In genomic region chr11:133040289-133040893, GRCh38 we compare ENCODE assay signal across 16 cellular contexts.
A peak's percentile ranks its signal among the peaks of the same experiment; 100 is the strongest.
DNase-seq lines count a peak whose midpoint lies in the region; ATAC-seq and TF ChIP-seq lines count a peak whose summit lies in the region.
"Had no signal": no experiment of that assay in that cellular context is flagged by ENCODE, and none has a peak within 500 bp of the region (broad histone marks: within the 10 kb centered on the region; RNA-seq: fewer than 3 reads in every experiment).

No MANE protein-coding gene starts in this region.

- BruUV-seq in mammary epithelial cell (replicated peaks; lab: Mats Ljungman, UMichigan): no TSS peak
- no TSS peak for BruUV-seq in MCF 10A (replicated peaks; lab: Mats Ljungman, UMichigan)

- H3K36me3 Mint-ChIP-seq in MCF 10A (ENCODE audit: insufficient read depth, unreplicated experiment): no peaks in the 10 kb centered on the region
- H3K36me3 Mint-ChIP-seq in glutamatergic neuron (ENCODE audit: unreplicated experiment): no peaks in the 10 kb centered on the region
- H3K36me3 Mint-ChIP-seq: stimulated activated effector memory CD8-positive, alpha-beta T cell treated with anti-CD3 and anti-CD28 coated beads, Interleukin-12 subunit alpha, Interleukin-12 subunit beta, amount 100 ng/mL, for 72 hours had no signal

- H3K4me3 ChIP-seq in mammary epithelial cell (replicated peaks in 1 of 3; ENCODE audit: insufficient read depth in 1 of 3, low read depth in 2 of 3, low read length in 3 of 3): no peak overlapping the region
- no peak overlapping the region for H3K4me3 ChIP-seq in NT2/D1 (ENCODE audit: insufficient read length, low read depth)
- H3K4me3 ChIP-seq: colonic mucosa, Peyer's patch had no signal

- H3K27ac Mint-ChIP-seq in MCF 10A (ENCODE audit: low read depth, unreplicated experiment) (no peak overlapping the region), glutamatergic neuron (ENCODE audit: unreplicated experiment) (no peak overlapping the region)
- H3K27ac Mint-ChIP-seq: stimulated activated effector memory CD8-positive, alpha-beta T cell treated with anti-CD3 and anti-CD28 coated beads, Interleukin-12 subunit alpha, Interleukin-12 subunit beta, amount 100 ng/mL, for 72 hours had no signal

- H3K36me3 ChIP-seq in mammary epithelial cell (ENCODE audit: insufficient read depth, low read length) (no peaks in the 10 kb centered on the region), NT2/D1 (ENCODE audit: insufficient read depth, insufficient read length, low read length) (no peaks in the 10 kb centered on the region)
- H3K36me3 ChIP-seq: colonic mucosa, Peyer's patch had no signal

- H3K4me1 Mint-ChIP-seq in MCF 10A (ENCODE audit: insufficient read depth, unreplicated experiment): no peaks in the 10 kb centered on the region
- H3K4me1 Mint-ChIP-seq in glutamatergic neuron (ENCODE audit: low read depth, unreplicated experiment): peaks cover 33% of the 10 kb centered on the region
- H3K4me1 Mint-ChIP-seq: stimulated activated effector memory CD8-positive, alpha-beta T cell treated with anti-CD3 and anti-CD28 coated beads, Interleukin-12 subunit alpha, Interleukin-12 subunit beta, amount 100 ng/mL, for 72 hours had no signal

- H3K4me1 ChIP-seq in mammary epithelial cell (ENCODE audit: insufficient read depth, low read length) (peaks cover 23% of the 10 kb centered on the region), NT2/D1 (ENCODE audit: insufficient read depth, insufficient read length) (no peaks in the 10 kb centered on the region)
- H3K4me1 ChIP-seq: colonic mucosa, Peyer's patch had no signal

- DNase-seq in mammary epithelial cell (peak; percentile 40), MCF 10A (ENCODE audit: unreplicated experiment) (no peak), NT2/D1 (ENCODE audit: low read depth, low spot score) (peak; percentile 8), glutamatergic neuron (no peak), GM19238 (ENCODE audit: insufficient read length, low spot score) (no peak)
- no peak for DNase-seq in stimulated activated CD4-positive, alpha-beta T cell treated with anti-CD3 and anti-CD28 coated beads, Interleukin-15, amount 100 ng/mL, for 24 hours
- no peak for DNase-seq in stimulated activated CD4-positive, alpha-beta T cell treated with anti-CD3 and anti-CD28 coated beads, Interleukin-2, amount 100 ng/mL, for 24 hours
- DNase-seq: amygdala, colonic mucosa, erythroblast, NCI-H1694 treated with DMSO at 0.1 percent for 48 hours, nucleus accumbens, Peyer's patch, trophoblast cell had no signal

- no peaks in the 10 kb centered on the region for H4K20me1 ChIP-seq in mammary epithelial cell (ENCODE audit: insufficient read depth, low read length)

- H3K4me3 Mint-ChIP-seq in MCF 10A (ENCODE audit: unreplicated experiment): no peak overlapping the region
- peak overlapping the region; percentile 4 for H3K4me3 Mint-ChIP-seq in glutamatergic neuron (ENCODE audit: unreplicated experiment)
- H3K4me3 Mint-ChIP-seq: stimulated activated effector memory CD8-positive, alpha-beta T cell treated with anti-CD3 and anti-CD28 coated beads, Interleukin-12 subunit alpha, Interleukin-12 subunit beta, amount 100 ng/mL, for 72 hours had no signal

- dilution Hi-C loops in mammary epithelial cell (cut with HindIII; ENCODE audit: low sequenced_read_pairs): no loop called here

- H3K9me3 ChIP-seq in mammary epithelial cell (replicated peaks; ENCODE audit: insufficient read depth, low read length) (no peaks in the 10 kb centered on the region), NT2/D1 (ENCODE audit: insufficient read depth, low read length) (no peaks in the 10 kb centered on the region)
- H3K9me3 ChIP-seq: colonic mucosa, Peyer's patch had no signal

- CTCF ChIA-PET in mammary epithelial cell (lab: Charles Lee; ENCODE audit: low non-redundant PET) (no interaction called here), MCF 10A (lab: Yijun Ruan, JAX) (interaction anchor here (0.6 to 0.8 kb wide), 2 partner anchors 44 to 1235 kb away, joined by 3 to 4 read pairs; no protein-coding TSS in a partner anchor)

- H3K9ac ChIP-seq in mammary epithelial cell (ENCODE audit: insufficient read depth, low read length): no peak overlapping the region
- H3K9ac ChIP-seq in NT2/D1 (ENCODE audit: insufficient read length, low read depth): no peak overlapping the region

- TF ChIP-seq CTCF in mammary epithelial cell (conservative IDR thresholded peaks at IDR 0.05 in 1 of 2, IDR thresholded peaks at IDR 0.05 in 1 of 2; ENCODE audit: extremely low read depth in 1 of 2, insufficient read depth in 1 of 2, low read depth in 1 of 2, low read length in 2 of 2): no peak
- TF ChIP-seq CTCF in MCF 10A (IDR thresholded peaks at IDR 0.05; ENCODE audit: unreplicated experiment): no peak
- TF ChIP-seq CTCF in glutamatergic neuron (IDR thresholded peaks at IDR 0.05; ENCODE audit: partially characterized antibody, unreplicated experiment): no peak

- 11% methylated on average over 8 of the region's 8 CpGs for WGBS in mammary epithelial cell (ENCODE audit: low coverage, missing lambda C conversion rate)

- intact Hi-C loops in mammary epithelial cell (cut with micrococcal nuclease): no loop called here
- intact Hi-C loops in MCF 10A (cut with micrococcal nuclease): no loop called here

- H3K27me3 Mint-ChIP-seq in MCF 10A (ENCODE audit: insufficient read depth, unreplicated experiment) (no peaks in the 10 kb centered on the region), glutamatergic neuron (ENCODE audit: unreplicated experiment) (no peaks in the 10 kb centered on the region)

- H3K9me3 Mint-ChIP-seq in MCF 10A (ENCODE audit: unreplicated experiment): peaks cover 42% of the 10 kb centered on the region
- H3K9me3 Mint-ChIP-seq in glutamatergic neuron (ENCODE audit: unreplicated experiment): peaks cover 2% of the 10 kb centered on the region
- H3K9me3 Mint-ChIP-seq: stimulated activated effector memory CD8-positive, alpha-beta T cell treated with anti-CD3 and anti-CD28 coated beads, Interleukin-12 subunit alpha, Interleukin-12 subunit beta, amount 100 ng/mL, for 72 hours had no signal

- ATAC-seq in HG03139 (IDR thresholded peaks at IDR 0.05; ENCODE audit: unreplicated experiment): no peak
- ATAC-seq: stimulated activated effector memory CD8-positive, alpha-beta T cell treated with anti-CD3 and anti-CD28 coated beads, Interleukin-12 subunit alpha, Interleukin-12 subunit beta, amount 100 ng/mL, for 72 hours had no signal

- H3K27me3 ChIP-seq in mammary epithelial cell (ENCODE audit: insufficient read depth, low read length) (no peaks in the 10 kb centered on the region), NT2/D1 (ENCODE audit: insufficient read depth, insufficient read length) (no peaks in the 10 kb centered on the region)
- H3K27me3 ChIP-seq: colonic mucosa, Peyer's patch had no signal

- in situ Hi-C loops in mammary epithelial cell (cut with MboI; ENCODE audit: low sequenced_read_pairs in 2 of 2): no loop called here

- H3K79me2 ChIP-seq in mammary epithelial cell (ENCODE audit: insufficient read depth, low read length): no peaks in the 10 kb centered on the region

- POLR2A ChIA-PET in MCF 10A (lab: Yijun Ruan, JAX): no interaction called here

- H3K27ac ChIP-seq in mammary epithelial cell (ENCODE audit: insufficient read depth, low read depth, low read length): peak overlapping the region; percentile 32
- H3K27ac ChIP-seq: colonic mucosa, Peyer's patch had no signal

- peak overlapping the region; percentile 68 for H2AFZ ChIP-seq in mammary epithelial cell (ENCODE audit: low read depth, low read length)

- peak overlapping the region; percentile 21 for H3K4me2 ChIP-seq in mammary epithelial cell (ENCODE audit: insufficient read depth, low read depth, low read length)

Comparison
In these comparisons a context has a peak if more than half of its experiments do, and no peak if none do; other contexts are left out.
1. DNase-seq: peak in mammary epithelial cell (single experiment) and NT2/D1 (single experiment); none in MCF 10A (single experiment), glutamatergic neuron (single experiment), GM19238 (single experiment), stimulated activated CD4-positive, alpha-beta T cell treated with anti-CD3 and anti-CD28 coated beads, Interleukin-15, amount 100 ng/mL, for 24 hours (single experiment) and stimulated activated CD4-positive, alpha-beta T cell treated with anti-CD3 and anti-CD28 coated beads, Interleukin-2, amount 100 ng/mL, for 24 hours (0 of 2).